24 cellular contexts compared by ENCODE assay signal in the genomic region with DNA sequence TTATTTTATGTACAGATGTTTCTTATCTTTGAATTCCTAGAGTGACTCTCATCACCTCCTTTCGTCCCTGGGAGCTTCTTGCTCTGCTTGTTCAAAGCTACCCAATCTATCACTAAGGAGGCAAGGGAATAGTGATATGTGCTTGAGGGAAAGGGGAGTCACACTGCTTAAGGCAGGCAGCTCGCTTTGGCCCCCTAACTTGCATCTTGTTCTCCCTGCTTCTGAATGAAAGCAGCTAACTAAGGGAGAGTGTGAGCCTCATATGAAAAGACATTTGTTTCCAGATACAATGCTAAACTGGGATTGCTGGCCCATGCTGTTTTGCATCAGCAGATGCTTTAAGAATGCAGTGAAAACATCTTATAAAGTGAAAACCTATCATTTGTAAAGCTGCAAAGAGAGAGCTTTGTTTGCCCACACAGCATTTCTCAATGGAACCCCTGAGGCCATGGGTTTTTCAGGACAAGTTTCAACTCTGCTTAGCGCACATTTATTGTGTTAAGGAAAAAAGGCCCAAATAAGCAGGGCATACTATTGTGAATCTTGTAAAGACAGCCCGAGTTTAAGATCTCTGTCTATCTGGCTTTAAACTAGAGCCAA.
DNase-seq lines count a peak whose midpoint lies in the region; TF ChIP-seq lines count a peak whose summit lies in the region.
"Had no signal": no experiment of that assay in that cellular context is flagged by ENCODE, and none has a peak within 500 bp of the region (broad histone marks: within the 10 kb centered on the region; RNA-seq: fewer than 3 reads in every experiment).

No MANE protein-coding gene starts in this region.

- no peak overlapping the region for H3K27ac ChIP-seq in stomach
- H3K27ac ChIP-seq: 22Rv1, KMS-11 had no signal

- 68 to 80% (median 70%) methylated on average over 4 of the region's 4 CpGs for WGBS in stomach, 5 donors

- H3K4me1 Mint-ChIP-seq in neural crest cell, result peaks cover 44% of the 10 kb centered on the region
- H3K4me1 Mint-ChIP-seq: CD4-positive, CD25-positive, alpha-beta regulatory T cell had no signal

- intact Hi-C loops in stomach (cut with DNase I; ENCODE audit: low total_unique reads), result no loop called here

- H3K36me3 Mint-ChIP-seq in neural crest cell (ENCODE audit: low read depth), result no peaks in the 10 kb centered on the region
- H3K36me3 Mint-ChIP-seq: CD4-positive, CD25-positive, alpha-beta regulatory T cell had no signal

- H3K27me3 Mint-ChIP-seq in neural crest cell (ENCODE audit: low read depth), result no peaks in the 10 kb centered on the region
- H3K27me3 Mint-ChIP-seq: CD4-positive, CD25-positive, alpha-beta regulatory T cell had no signal

- TF ChIP-seq CTCF in neural crest cell (conservative IDR thresholded peaks at IDR 0.05) (no peak), stomach (IDR thresholded peaks at IDR 0.05) (no peak)

- no peaks in the 10 kb centered on the region for H3K27me3 ChIP-seq in stomach
- H3K27me3 ChIP-seq: BE2C had no signal

- no peak overlapping the region for H3K4me3 ChIP-seq in stomach

- no peak for TF ChIP-seq EP300 in stomach (IDR thresholded peaks at IDR 0.05)

- H3K4me3 Mint-ChIP-seq in neural crest cell, result peak overlapping the region; percentile 68
- H3K4me3 Mint-ChIP-seq: CD4-positive, CD25-positive, alpha-beta regulatory T cell had no signal

- H3K36me3 ChIP-seq in stomach, result no peaks in the 10 kb centered on the region
- H3K36me3 ChIP-seq: BE2C had no signal

- H3K4me1 ChIP-seq in stomach, result no peaks in the 10 kb centered on the region
- H3K4me1 ChIP-seq: BE2C, Caco-2 had no signal

- no peaks in the 10 kb centered on the region for H3K9me3 ChIP-seq in stomach
- H3K9me3 ChIP-seq: BE2C, Caco-2, SK-N-SH had no signal

- DNase-seq in Ammon's horn (ENCODE audit: low spot score), result peak; percentile 8
- DNase-seq in NCI-H69 (lab: John Stamatoyannopoulos, UW), result peak; percentile 24
- DNase-seq in epidermal melanocyte (ENCODE audit: insufficient read length, low spot score), result peak; percentile 22
- peak; percentile 8 for DNase-seq in neural crest cell (ENCODE audit: low read depth, low spot score)
- DNase-seq in AG20443 (ENCODE audit: low spot score), result no peak
- no peak for DNase-seq in activated CD4-positive, alpha-beta T cell treated with anti-CD3 and anti-CD28 coated beads, Interleukin-2, amount 50 U/mL, for 48 hours
- no peak for DNase-seq in midbrain (lab: John Stamatoyannopoulos, UW)
- DNase-seq in stomach, result no peak
- DNase-seq: BE2C; Caco-2; CD4-positive, CD25-positive, alpha-beta regulatory T cell; DMS153; GDM1; MV-4-11; NCI-H187; NCI-H2227 treated with DMSO at 0.1 percent for 48 hours; NCI-H510A treated with DMSO at 0.1 percent for 48 hours; NCI-H82; PC-3; RPMI8226; SHP77 treated with DMSO at 0.1 percent for 48 hours; SK-N-SH had no signal

- H3K9me3 Mint-ChIP-seq in neural crest cell, result no peaks in the 10 kb centered on the region

- peak overlapping the region; percentile 93 for H3K27ac Mint-ChIP-seq in neural crest cell (ENCODE audit: unreplicated experiment)
- H3K27ac Mint-ChIP-seq: CD4-positive, CD25-positive, alpha-beta regulatory T cell had no signal

- TF ChIP-seq POLR2A in stomach (IDR thresholded peaks at IDR 0.05), result no peak

Comparison
In these comparisons a context has a peak if more than half of its experiments do, and no peak if none do; other contexts are left out.
1. DNase-seq: peak in Ammon's horn (single experiment), NCI-H69 (single experiment), epidermal melanocyte (single experiment) and neural crest cell (single experiment); none in AG20443 (single experiment), activated CD4-positive, alpha-beta T cell treated with anti-CD3 and anti-CD28 coated beads, Interleukin-2, amount 50 U/mL, for 48 hours (0 of 2), midbrain (single experiment) and stomach (single experiment).